Comparison of ENCODE assay signal across 8 cellular contexts in the genomic region with DNA sequence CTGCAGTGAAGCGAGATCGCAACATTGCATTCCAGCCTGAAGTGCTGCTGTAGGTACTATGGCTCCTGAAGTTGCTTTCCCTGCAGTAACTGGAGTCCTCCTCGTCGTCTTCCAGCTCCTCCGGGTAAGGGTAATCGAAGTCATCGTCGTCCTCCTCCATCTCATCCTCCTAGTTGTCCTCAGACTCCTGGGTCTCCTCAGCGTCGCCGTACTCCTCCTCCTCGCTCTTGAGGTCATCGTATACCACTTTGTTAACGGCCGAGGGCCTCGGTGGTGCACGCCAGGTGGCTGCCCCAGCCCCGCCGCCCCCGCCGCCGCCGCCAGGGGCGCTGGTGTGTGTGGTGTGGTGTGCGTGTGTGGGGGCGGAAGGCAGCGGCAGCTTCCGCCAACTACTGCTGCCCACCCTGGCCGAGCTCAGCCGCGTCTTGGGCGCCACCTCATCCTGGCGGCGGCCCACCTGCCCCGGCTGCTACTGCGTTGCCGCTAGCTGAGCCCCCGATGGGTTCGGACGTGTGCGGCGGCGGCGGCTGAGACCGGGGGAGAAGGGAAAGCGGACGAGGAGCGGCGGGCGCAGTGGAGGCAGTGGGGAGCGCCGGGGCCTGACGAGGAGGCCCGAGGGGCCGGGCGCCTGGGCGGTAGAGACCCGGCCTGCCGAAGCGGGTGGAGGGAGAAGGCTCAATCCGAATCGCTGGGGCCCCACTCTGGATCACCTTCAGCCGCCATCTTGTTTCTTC. TPM values are rescaled to one million over a fixed set of nuclear protein-coding genes. Genes with fewer than 3 reads are reported as not detected.
A peak's percentile ranks its signal among the peaks of the same experiment; 100 is the strongest.
DNase-seq lines count a peak whose midpoint lies in the region; ATAC-seq and TF ChIP-seq lines count a peak whose summit lies in the region.

No MANE protein-coding gene starts in this region.

- peak; percentile 97 for TF ChIP-seq CTCF in endodermal cell (conservative IDR thresholded peaks at IDR 0.05)

- H3K27ac ChIP-seq in endodermal cell (ENCODE audit: low read depth, low read length): no peak overlapping the region
- H3K27ac ChIP-seq in naive thymus-derived CD4-positive, alpha-beta T cell (ENCODE audit: low read depth, low read length): peak overlapping the region; percentile 79

- H3K9me3 Mint-ChIP-seq in IgD-negative memory B cell (peaks cover 0 to 7% (median 0%) of the 10 kb centered on the region in 3 donors), endodermal cell (peaks cover 14% of the 10 kb centered on the region)
- H3K9me3 Mint-ChIP-seq in naive thymus-derived CD4-positive, alpha-beta T cell: peaks cover 0 to 5% (median 2%) of the 10 kb centered on the region in 11 donors

- CTCF ChIA-PET in naive thymus-derived CD4-positive, alpha-beta T cell (lab: Charles Lee): interaction anchor here (1.0 to 1.1 kb wide), 3 partner anchors 29 to 96 kb away, joined by 3 to 7 read pairs (median 3); no protein-coding TSS in a partner anchor

- H3K36me3 Mint-ChIP-seq in IgD-negative memory B cell (no peaks in the 10 kb centered on the region), endodermal cell (ENCODE audit: low read depth) (peaks cover 8% of the 10 kb centered on the region)
- peaks cover 0 to 6% (median 5%) of the 10 kb centered on the region in 5 donors for H3K36me3 Mint-ChIP-seq in naive thymus-derived CD4-positive, alpha-beta T cell

- no peak overlapping the region for H3K9ac ChIP-seq in endodermal cell (ENCODE audit: extremely low read depth, low read length, poor library complexity, severe bottlenecking)

- H3K27me3 Mint-ChIP-seq in IgD-negative memory B cell (peaks cover 7% of the 10 kb centered on the region), endodermal cell (ENCODE audit: insufficient read depth) (peaks cover 27% of the 10 kb centered on the region)
- H3K27me3 Mint-ChIP-seq in naive thymus-derived CD4-positive, alpha-beta T cell: peaks cover 0 to 5% (median 5%) of the 10 kb centered on the region in 5 donors

- H3K36me3 ChIP-seq in endodermal cell (ENCODE audit: control insufficient read depth, insufficient read depth, low read length): no peaks in the 10 kb centered on the region
- no peaks in the 10 kb centered on the region for H3K36me3 ChIP-seq in naive thymus-derived CD4-positive, alpha-beta T cell (ENCODE audit: control insufficient read depth in 2 of 3, insufficient read depth in 3 of 3, low read length in 3 of 3)

- peak; percentile 100 for ATAC-seq in GM21390 (IDR thresholded peaks at IDR 0.05; ENCODE audit: unreplicated experiment)
- ATAC-seq in naive thymus-derived CD4-positive, alpha-beta T cell: peak; percentile 97

- H3K4me1 Mint-ChIP-seq in IgD-negative memory B cell (peaks cover 0 to 5% (median 3%) of the 10 kb centered on the region in 3 donors), endodermal cell (no peaks in the 10 kb centered on the region)
- H3K4me1 Mint-ChIP-seq in naive thymus-derived CD4-positive, alpha-beta T cell: peaks cover 8 to 15% (median 13%) of the 10 kb centered on the region in 7 donors

- H3K4me3 Mint-ChIP-seq in IgD-negative memory B cell (peak overlapping the region; percentile 80 to 89 (median 83)), endodermal cell (peak overlapping the region; percentile 58)
- peak overlapping the region; percentile 69 to 88 (median 80) for H3K4me3 Mint-ChIP-seq in naive thymus-derived CD4-positive, alpha-beta T cell

- DNase-seq in COLO829 (ENCODE audit: low spot score) (peak; percentile 28), endodermal cell (peak; percentile 98), pons (ENCODE audit: low spot score) (no peak)
- peak; percentile 73 to 77 for DNase-seq in activated CD4-positive, alpha-beta T cell treated with anti-CD3 and anti-CD28 coated beads, Interleukin-2, amount 50 U/mL, for 4 hours
- DNase-seq in naive thymus-derived CD4-positive, alpha-beta T cell: peak; percentile 66 to 87 (median 80)
- peak; percentile 78 for DNase-seq in stimulated activated naive CD4-positive, alpha-beta T cell treated with Interleukin-2 at 50 U/mL for 16 hours (lab: John Stamatoyannopoulos, UW)

- H3K4me1 ChIP-seq in endodermal cell (ENCODE audit: control insufficient read depth, insufficient read depth, low read length): no peaks in the 10 kb centered on the region
- peaks cover 0 to under 1% of the 10 kb centered on the region in 2 donors for H3K4me1 ChIP-seq in naive thymus-derived CD4-positive, alpha-beta T cell (ENCODE audit: control insufficient read depth in 2 of 2, insufficient read depth in 2 of 2, low read length in 2 of 2)

- H3K27me3 ChIP-seq in endodermal cell (ENCODE audit: control insufficient read depth, insufficient read depth, low read length, poor library complexity, severe bottlenecking): peaks cover 3% of the 10 kb centered on the region
- no peaks in the 10 kb centered on the region for H3K27me3 ChIP-seq in naive thymus-derived CD4-positive, alpha-beta T cell (ENCODE audit: control insufficient read depth in 2 of 2, insufficient read depth in 2 of 2, low read length in 2 of 2)

- 92 to 97% methylated on average over 20 to 61 of the region's 63 CpGs for WGBS in endodermal cell (ENCODE audit: insufficient coverage in 1 of 2, insufficient read length in 1 of 2), 2 experiments

- H3K27ac Mint-ChIP-seq in IgD-negative memory B cell: peak overlapping the region; percentile 12 to 53 (median 47)
- H3K27ac Mint-ChIP-seq in endodermal cell: peak overlapping the region; percentile 72
- H3K27ac Mint-ChIP-seq in naive thymus-derived CD4-positive, alpha-beta T cell: peak overlapping the region; percentile 40 to 88 (median 81)

- intact Hi-C loops in naive thymus-derived CD4-positive, alpha-beta T cell (cut with micrococcal nuclease): loop anchor here (1.0 to 2.0 kb wide), 4 partner anchors 9 to 33 kb away; no protein-coding TSS in a partner anchor

- no peak overlapping the region for H3K4me3 ChIP-seq in endodermal cell (ENCODE audit: low read length)
- peak overlapping the region; percentile 51 for H3K4me3 ChIP-seq in naive thymus-derived CD4-positive, alpha-beta T cell (ENCODE audit: low read length)

- H3K9me3 ChIP-seq in endodermal cell (ENCODE audit: control insufficient read depth, low read length): no peaks in the 10 kb centered on the region
- H3K9me3 ChIP-seq in naive thymus-derived CD4-positive, alpha-beta T cell (ENCODE audit: control insufficient read depth in 2 of 3, low read length in 3 of 3): no peaks in the 10 kb centered on the region

- POLR2A ChIA-PET in naive thymus-derived CD4-positive, alpha-beta T cell (lab: Charles Lee): interaction anchor here (1.3 to 10.9 kb wide), 4 partner anchors 10 to 98 kb away, joined by 4 to 83 read pairs (median 6); a partner anchor contains a TSS

RNA-seq across cellular contexts. Expression of a gene that starts 11.8 kb away (rescaled TPM):
- 10.1 TPM for polyA plus RNA-seq in IgD-negative memory B cell
- total RNA-seq in endodermal cell: 10 to 100 TPM; 13.7 to 20.7 TPM
- 17.3 TPM for polyA plus RNA-seq in endodermal cell (2013, experiment 1 of 2)
- polyA plus RNA-seq in endodermal cell (2013, experiment 2 of 2): 18.9 TPM
- 10 to 100 TPM; 15.0 to 22.2 (median 20.1) TPM for total RNA-seq in naive thymus-derived CD4-positive, alpha-beta T cell
- 1 to 10 TPM; 6.9 to 7.5 TPM for polyA plus RNA-seq in naive thymus-derived CD4-positive, alpha-beta T cell
